ENCODE assay signal across 11 cellular contexts in the genomic region with DNA sequence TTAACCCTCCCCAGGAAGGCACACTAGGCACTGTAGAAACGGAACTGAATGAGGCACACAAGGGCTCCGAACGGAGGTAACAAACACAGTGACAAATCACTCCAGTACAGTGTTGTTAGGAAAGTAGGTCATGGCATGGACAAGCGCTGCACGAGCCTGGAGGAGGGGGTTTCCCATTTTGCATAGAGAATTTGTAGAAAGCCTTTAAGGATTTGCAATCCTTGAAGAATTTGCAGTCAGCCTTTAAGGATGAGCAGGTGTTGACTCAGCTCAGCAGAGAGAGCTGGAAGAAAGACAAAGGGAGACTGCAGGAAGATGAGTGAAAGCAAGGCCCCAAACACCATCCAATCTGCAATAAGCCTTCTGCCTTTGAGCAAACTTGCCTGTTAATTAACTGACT. TPM values are rescaled to one million over a fixed set of nuclear protein-coding genes. Genes with fewer than 3 reads are reported as not detected.
A peak's percentile ranks its signal among the peaks of the same experiment; 100 is the strongest.
DNase-seq lines count a peak whose midpoint lies in the region; TF ChIP-seq lines count a peak whose summit lies in the region.
"Had no signal": no experiment of that assay in that cellular context is flagged by ENCODE, and none has a peak within 500 bp of the region (broad histone marks: within the 10 kb centered on the region; RNA-seq: fewer than 3 reads in every experiment).

No MANE protein-coding gene starts in this region.

- H3K4me3 Mint-ChIP-seq in type B pancreatic cell, result no peak overlapping the region

- H3K36me3 ChIP-seq in neuronal stem cell (replicated peaks in 1 of 2; ENCODE audit: control insufficient read depth in 2 of 2, insufficient read depth in 2 of 2, low read length in 2 of 2), result no peaks in the 10 kb centered on the region
- H3K36me3 ChIP-seq: colonic mucosa had no signal

- H3K79me1 ChIP-seq in neuronal stem cell (ENCODE audit: low read depth, low read length), result no peaks in the 10 kb centered on the region

- no CpG with 5 or more reads among the region's 5 CpGs for WGBS in neuronal stem cell (ENCODE audit: extremely low coverage in 2 of 2, insufficient read length in 2 of 2, insufficient replicate concordance in 1 of 2), 2 donors

- H3K9me3 Mint-ChIP-seq in type B pancreatic cell, result no peaks in the 10 kb centered on the region

- H3K9me3 ChIP-seq in neuronal stem cell (replicated peaks in 1 of 2; ENCODE audit: control insufficient read depth in 2 of 2, insufficient read depth in 1 of 2, low read depth in 1 of 2, low read length in 2 of 2), result no peaks in the 10 kb centered on the region
- H3K9me3 ChIP-seq: colonic mucosa had no signal

- H2AK5ac ChIP-seq in neuronal stem cell (ENCODE audit: low read depth, low read length), result no peak overlapping the region

- no peak overlapping the region for H3K14ac ChIP-seq in neuronal stem cell (ENCODE audit: low read length)

- peak overlapping the region; percentile 15 for H3K27ac ChIP-seq in neuronal stem cell (replicated peaks; ENCODE audit: low read length)
- H3K27ac ChIP-seq: colonic mucosa had no signal

- H3K27me3 Mint-ChIP-seq in type B pancreatic cell, result no peaks in the 10 kb centered on the region

- H3K4me3 ChIP-seq in epithelial cell of proximal tubule (ENCODE audit: low read depth, low read length) (no peak overlapping the region), neuronal stem cell (ENCODE audit: low read length in 2 of 2) (no peak overlapping the region)
- H3K4me3 ChIP-seq: colonic mucosa had no signal

- H4K91ac ChIP-seq in neuronal stem cell (ENCODE audit: low read depth, low read length, poor library complexity), result no peak overlapping the region

- H2BK15ac ChIP-seq in neuronal stem cell (ENCODE audit: low read length), result no peak overlapping the region

- no peak for TF ChIP-seq CTCF in epithelial cell of proximal tubule (conservative IDR thresholded peaks at IDR 0.05; ENCODE audit: low read depth, low read length)
- no peak for TF ChIP-seq CTCF in type B pancreatic cell (conservative IDR thresholded peaks at IDR 0.05)

- H3K27me3 ChIP-seq in neuronal stem cell (ENCODE audit: control insufficient read depth in 3 of 3, insufficient read depth in 3 of 3, low read depth in 1 of 3, low read length in 3 of 3), result no peaks in the 10 kb centered on the region
- H3K27me3 ChIP-seq: colonic mucosa had no signal

- H3K4ac ChIP-seq in neuronal stem cell (ENCODE audit: low read length), result no peak overlapping the region

- H2BK5ac ChIP-seq in neuronal stem cell (ENCODE audit: low read length), result no peak overlapping the region

- H3K18ac ChIP-seq in neuronal stem cell (ENCODE audit: low read length), result no peak overlapping the region

- H3K36me3 Mint-ChIP-seq in type B pancreatic cell, result no peaks in the 10 kb centered on the region

- H3K4me2 ChIP-seq in neuronal stem cell (ENCODE audit: insufficient read depth, low read length, poor library complexity, severe bottlenecking), result no peak overlapping the region

- H3K27ac Mint-ChIP-seq in type B pancreatic cell, result no peak overlapping the region

- peaks cover 0 to 12% of the 10 kb centered on the region in 2 donors for H3K4me1 ChIP-seq in neuronal stem cell (ENCODE audit: control insufficient read depth in 2 of 2, insufficient read depth in 1 of 2, low read depth in 1 of 2, low read length in 2 of 2)
- H3K4me1 ChIP-seq: colonic mucosa had no signal

- H4K8ac ChIP-seq in neuronal stem cell (ENCODE audit: low read depth, low read length), result no peak overlapping the region

- H3K23ac ChIP-seq in neuronal stem cell (ENCODE audit: low read depth, low read length, poor library complexity), result no peak overlapping the region

- H3K4me1 Mint-ChIP-seq in type B pancreatic cell (ENCODE audit: unreplicated experiment), result peaks cover 21% of the 10 kb centered on the region

- no peak overlapping the region for H2BK120ac ChIP-seq in neuronal stem cell (ENCODE audit: low read depth, low read length)

- H3K9ac ChIP-seq in neuronal stem cell (ENCODE audit: low read depth, low read length, poor library complexity), result no peak overlapping the region

- no peak overlapping the region for H2BK12ac ChIP-seq in neuronal stem cell (ENCODE audit: low read length)

- no peak overlapping the region for H2AFZ ChIP-seq in neuronal stem cell (ENCODE audit: low read length)

- DNase-seq in EL (peak; percentile 92), RKO (ENCODE audit: low spot score) (peak; percentile 66), epithelial cell of proximal tubule (ENCODE audit: low read depth) (peak; percentile 91), neuronal stem cell (ENCODE audit: low spot score) (no peak), NCI-H526 treated with DMSO at 0.1 percent for 48 hours (lab: John Stamatoyannopoulos, UW) (no peak), NCI-H146 treated with DMSO at 0.1 percent for 48 hours (lab: John Stamatoyannopoulos, UW; ENCODE audit: unreplicated experiment) (no peak), type B pancreatic cell (ENCODE audit: extremely low spot score, unreplicated experiment) (no peak), NCI-H2081 treated with DMSO at 0.1 percent for 48 hours (lab: John Stamatoyannopoulos, UW) (no peak)
- DNase-seq: activated effector memory CD4-positive, alpha-beta T cell treated with Interleukin-2 at 50 U/mL for 16 hours; colonic mucosa; Right ventricle myocardium superior had no signal

RNA-seq across cellular contexts. Expression of gene PPP1R3C, which starts 51.1 kb away (rescaled TPM):
- total RNA-seq in epithelial cell of proximal tubule (0.43 and 2.1 TPM in 2 replicates), type B pancreatic cell (ENCODE audit: low replicate concordance) (5.4 and 7.8 TPM in 2 replicates)
- 3.3 TPM for polyA plus RNA-seq in neuronal stem cell (2013, experiment 1 of 2)
- 3.4 TPM for polyA plus RNA-seq in neuronal stem cell (2013, experiment 2 of 2)

Comparison
In these comparisons a context has a peak if more than half of its experiments do, and no peak if none do; other contexts are left out.
1. DNase-seq: peak in EL (single experiment), RKO (single experiment) and epithelial cell of proximal tubule (single experiment); none in neuronal stem cell (single experiment), NCI-H526 treated with DMSO at 0.1 percent for 48 hours (single experiment), NCI-H146 treated with DMSO at 0.1 percent for 48 hours (single experiment), type B pancreatic cell (single experiment) and NCI-H2081 treated with DMSO at 0.1 percent for 48 hours (single experiment).